In the genomic region with DNA sequence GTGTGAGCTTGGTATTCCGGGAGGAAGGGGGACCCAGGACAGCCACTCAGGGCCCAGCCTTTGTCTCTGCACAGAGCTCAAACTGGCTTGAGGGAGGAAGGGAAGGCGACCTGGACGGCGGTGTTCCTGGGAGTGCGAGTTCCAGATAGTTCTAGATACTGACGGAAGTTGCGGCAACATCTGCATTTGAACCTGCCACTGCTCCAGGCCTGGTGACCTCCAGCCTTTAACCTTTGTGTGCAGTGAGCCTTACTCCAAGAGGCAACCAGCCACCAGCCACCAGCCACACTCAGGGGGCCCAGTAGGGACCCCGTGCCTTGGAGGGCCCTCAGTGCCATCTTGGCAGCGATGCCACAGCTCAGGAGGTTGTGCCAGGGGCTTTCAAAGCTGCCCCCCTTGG, we compare ENCODE assay signal across 1 cellular context.
TF ChIP-seq lines count a peak whose summit lies in the region.

No MANE protein-coding gene starts in this region.

TF ChIP-seq in K562, 482 proteins besides CTCF, POLR2A, EP300 and RAD21:
- peak; percentile 33; the same call in 1 of the 2 replicates for TF ChIP-seq CEBPG (CRISPR knock-in tag; IDR thresholded peaks at IDR 0.05)
- TF ChIP-seq CEBPG (tag; conservative IDR thresholded peaks at IDR 0.05 in 1 of 2, IDR thresholded peaks at IDR 0.05 in 1 of 2) = no peak
- peak; percentile 91 for TF ChIP-seq NR2C1 (IDR thresholded peaks at IDR 0.05)
- TF ChIP-seq NR2C1 (tag; IDR thresholded peaks at IDR 0.05) = peak; percentile 92
- peak; percentile 71; the same call in 1 of the 2 replicates for TF ChIP-seq NR2C2 (CRISPR knock-in tag; IDR thresholded peaks at IDR 0.05)
- TF ChIP-seq NR2C2 (tag; IDR thresholded peaks at IDR 0.05) = peak; percentile 21; the same call in 1 of the 2 replicates
- no peak for TF ChIP-seq ZC3H11A (IDR thresholded peaks at IDR 0.05; ENCODE audit: low read depth, low read length)
